Comparison of ENCODE assay signal across 1 cellular context in the genomic region with DNA sequence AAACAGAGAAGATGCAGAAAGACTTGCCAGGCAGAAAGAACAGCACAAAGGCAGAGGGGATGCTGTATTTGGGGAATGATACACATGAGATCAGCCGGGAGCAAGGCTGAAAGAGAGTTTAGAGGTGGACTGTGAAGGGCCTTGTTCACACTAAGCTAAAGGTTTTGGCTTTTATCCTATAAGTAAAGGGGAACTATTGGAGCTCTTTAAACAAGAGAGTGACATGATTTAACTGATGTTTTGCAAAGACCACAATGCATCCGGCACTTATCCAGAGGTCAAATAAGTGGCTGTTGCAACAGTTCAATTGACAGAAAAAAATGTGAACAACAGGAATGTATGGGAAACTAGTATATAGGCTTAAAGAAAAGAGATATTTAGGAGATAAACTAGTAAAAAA.
TF ChIP-seq lines count a peak whose summit lies in the region.

No MANE protein-coding gene starts in this region.

TF ChIP-seq in SK-N-SH, 30 proteins besides CTCF, POLR2A, EP300 and RAD21 (continued from another document):
- TF ChIP-seq IRF3 (IDR thresholded peaks at IDR 0.05; ENCODE audit: low read depth, low read length) (no peak), RFX5 (IDR thresholded peaks at IDR 0.05; ENCODE audit: low read length) (no peak), USF2 (IDR thresholded peaks at IDR 0.05; ENCODE audit: borderline replicate concordance, low read depth, low read length) (no peak), TAF1 (IDR thresholded peaks at IDR 0.05; ENCODE audit: borderline replicate concordance, low read depth, low read length) (no peak), SMC3 (IDR thresholded peaks at IDR 0.05; ENCODE audit: low read depth, low read length) (no peak), FOXM1 (IDR thresholded peaks at IDR 0.05; ENCODE audit: low read depth) (no peak), EZH2phosphoT487 (IDR thresholded peaks at IDR 0.05; ENCODE audit: borderline replicate concordance, low read depth) (no peak), MXI1 (IDR thresholded peaks at IDR 0.05; ENCODE audit: low read depth, low read length) (no peak), RXRA (IDR thresholded peaks at IDR 0.05; ENCODE audit: borderline replicate concordance, low read depth) (no peak)
- TF ChIP-seq, protein P1, sequence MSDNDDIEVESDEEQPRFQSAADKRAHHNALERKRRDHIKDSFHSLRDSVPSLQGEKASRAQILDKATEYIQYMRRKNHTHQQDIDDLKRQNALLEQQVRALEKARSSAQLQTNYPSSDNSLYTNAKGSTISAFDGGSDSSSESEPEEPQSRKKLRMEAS (IDR thresholded peaks at IDR 0.05; ENCODE audit: low read depth): no peak
